23 cellular contexts compared by ENCODE assay signal in the genomic region with DNA sequence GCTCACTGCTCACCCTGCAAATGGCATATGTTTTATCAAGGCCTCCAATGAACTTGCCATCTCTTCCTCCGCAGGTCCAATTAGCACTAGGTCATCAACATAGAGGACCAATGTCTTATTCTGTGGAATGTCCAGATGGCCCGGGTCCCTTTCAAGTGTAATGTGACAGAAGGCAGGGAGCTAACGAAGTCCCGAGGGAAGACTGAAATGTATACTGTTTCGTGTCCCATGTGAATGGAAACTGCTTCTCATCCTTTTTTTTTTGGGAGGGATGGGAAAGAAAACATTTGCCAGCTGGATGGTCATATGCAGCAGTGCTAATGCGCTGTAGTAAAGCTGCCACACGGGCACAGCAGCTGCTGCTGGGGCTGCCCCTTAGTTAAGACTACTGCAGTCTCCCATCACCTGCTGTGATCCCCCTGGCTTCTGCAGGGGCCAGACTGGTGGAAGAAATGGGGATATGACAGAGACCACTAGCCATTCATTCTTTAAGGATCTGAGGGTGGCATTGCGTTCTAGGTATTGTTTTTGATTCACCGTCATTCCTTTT.
A peak's percentile ranks its signal among the peaks of the same experiment; 100 is the strongest.
DNase-seq lines count a peak whose midpoint lies in the region; ATAC-seq and TF ChIP-seq lines count a peak whose summit lies in the region.
"Had no signal": no experiment of that assay in that cellular context is flagged by ENCODE, and none has a peak within 500 bp of the region (broad histone marks: within the 10 kb centered on the region; RNA-seq: fewer than 3 reads in every experiment).

No MANE protein-coding gene starts in this region.

- no peak for ATAC-seq in activated CD8-positive, alpha-beta T cell treated with anti-CD3 and anti-CD28 coated beads, Interleukin-2, amount 10 ng/mL, durations not matched to agents 7 days and 5 days
- ATAC-seq: GM12878 had no signal

- no peaks in the 10 kb centered on the region for H3K27me3 ChIP-seq in left ventricle myocardium inferior (ENCODE audit: low read depth)
- no peaks in the 10 kb centered on the region for H3K27me3 ChIP-seq in transverse colon
- H3K27me3 ChIP-seq: Peyer's patch had no signal

- H3K4me3 ChIP-seq in left ventricle myocardium inferior (no peak overlapping the region), transverse colon (no peak overlapping the region)
- H3K4me3 ChIP-seq: GM12878, HAP-1, Peyer's patch had no signal

- POLR2A ChIA-PET in activated CD8-positive, alpha-beta T cell treated with anti-CD3 and anti-CD28 coated beads, Interleukin-2, amount 10 ng/mL, durations not matched to agents 7 days and 5 days (lab: Charles Lee), result no interaction called here

- peak overlapping the region; percentile 14 for H3K4me3 Mint-ChIP-seq in glutamatergic neuron (ENCODE audit: unreplicated experiment)
- no peak overlapping the region for H3K4me3 Mint-ChIP-seq in activated CD8-positive, alpha-beta T cell treated with anti-CD3 and anti-CD28 coated beads, Interleukin-2, amount 10 ng/mL, durations not matched to agents 7 days and 5 days
- H3K4me3 Mint-ChIP-seq: IgD-negative memory B cell had no signal

- peak overlapping the region; percentile 96 for H3K27ac Mint-ChIP-seq in glutamatergic neuron (ENCODE audit: unreplicated experiment)
- H3K27ac Mint-ChIP-seq in activated CD8-positive, alpha-beta T cell treated with anti-CD3 and anti-CD28 coated beads, Interleukin-2, amount 10 ng/mL, durations not matched to agents 7 days and 5 days, result no peak overlapping the region

- no peak overlapping the region for H3K27ac ChIP-seq in left ventricle myocardium inferior (replicated peaks)
- H3K27ac ChIP-seq in transverse colon, result no peak overlapping the region
- H3K27ac ChIP-seq: 22Rv1, C4-2B, Peyer's patch had no signal

- TF ChIP-seq EP300 in transverse colon (IDR thresholded peaks at IDR 0.05; ENCODE audit: low read depth), result no peak

- no peak for TF ChIP-seq POLR2A in transverse colon (IDR thresholded peaks at IDR 0.05)

- H3K36me3 Mint-ChIP-seq in glutamatergic neuron (ENCODE audit: unreplicated experiment), result no peaks in the 10 kb centered on the region
- H3K36me3 Mint-ChIP-seq in activated CD8-positive, alpha-beta T cell treated with anti-CD3 and anti-CD28 coated beads, Interleukin-2, amount 10 ng/mL, durations not matched to agents 7 days and 5 days (ENCODE audit: low read depth), result no peaks in the 10 kb centered on the region
- H3K36me3 Mint-ChIP-seq: IgD-negative memory B cell had no signal

- TF ChIP-seq CTCF in glutamatergic neuron (IDR thresholded peaks at IDR 0.05; ENCODE audit: partially characterized antibody, unreplicated experiment) (no peak), left ventricle myocardium inferior (IDR thresholded peaks at IDR 0.05; ENCODE audit: borderline replicate concordance) (no peak), transverse colon (IDR thresholded peaks at IDR 0.05) (no peak)

- peaks cover 18% of the 10 kb centered on the region for H3K27me3 Mint-ChIP-seq in glutamatergic neuron (ENCODE audit: unreplicated experiment)
- no peaks in the 10 kb centered on the region for H3K27me3 Mint-ChIP-seq in activated CD8-positive, alpha-beta T cell treated with anti-CD3 and anti-CD28 coated beads, Interleukin-2, amount 10 ng/mL, durations not matched to agents 7 days and 5 days (ENCODE audit: low read depth)
- H3K27me3 Mint-ChIP-seq: IgD-negative memory B cell had no signal

- no peaks in the 10 kb centered on the region for H3K9me3 ChIP-seq in left ventricle myocardium inferior (replicated peaks)
- no peaks in the 10 kb centered on the region for H3K9me3 ChIP-seq in transverse colon
- H3K9me3 ChIP-seq: Peyer's patch had no signal

- H3K36me3 ChIP-seq in left ventricle myocardium inferior (no peaks in the 10 kb centered on the region), transverse colon (no peaks in the 10 kb centered on the region)
- H3K36me3 ChIP-seq: HAP-1, Peyer's patch had no signal

- in situ Hi-C loops in transverse colon (cut with MboI; ENCODE audit: low pct_ligation_motif_present in 1 of 4, low pct_unique_long_range_greater_than_20kb in 1 of 4, low sequenced_read_pairs in 3 of 4), result no loop called here

- DNase-seq in NCI-H1092 treated with DMSO at 0.1 percent for 48 hours (lab: John Stamatoyannopoulos, UW), result peak; percentile 20
- no peak for DNase-seq in NCI-H1092 (lab: John Stamatoyannopoulos, UW)
- DNase-seq in NCI-H69 (lab: John Stamatoyannopoulos, UW), result peak; percentile 76
- DNase-seq in glutamatergic neuron, result peak; percentile 69
- DNase-seq in left ventricle myocardium inferior, result no peak
- no peak for DNase-seq in DMS153 (lab: John Stamatoyannopoulos, UW)
- no peak for DNase-seq in activated CD8-positive, alpha-beta T cell treated with anti-CD3 and anti-CD28 coated beads, Interleukin-2, amount 10 ng/mL, durations not matched to agents 7 days and 5 days
- DNase-seq in transverse colon, result no peak
- DNase-seq: AML-193; GF-D8; Karpas-422; NCI-H1436 treated with DMSO at 0.1 percent for 48 hours; NCI-H2081; NCI-H226; NCI-H526 treated with DMSO at 0.1 percent for 48 hours; NK-92 treated with Interleukin-12 subunit alpha and Interleukin-12 subunit beta, amount 100 ng/mL, for 24 hours; Peyer's patch; SW 1271 had no signal

- H3K4me1 Mint-ChIP-seq in glutamatergic neuron (ENCODE audit: low read depth, unreplicated experiment), result peaks cover 48% of the 10 kb centered on the region
- no peaks in the 10 kb centered on the region for H3K4me1 Mint-ChIP-seq in activated CD8-positive, alpha-beta T cell treated with anti-CD3 and anti-CD28 coated beads, Interleukin-2, amount 10 ng/mL, durations not matched to agents 7 days and 5 days (ENCODE audit: low read depth)

- intact Hi-C loops in left ventricle myocardium inferior (cut with micrococcal nuclease) (no loop called here), transverse colon (cut with DNase I; ENCODE audit: low total_unique reads) (no loop called here)

- H3K4me1 ChIP-seq in left ventricle myocardium inferior, result no peaks in the 10 kb centered on the region
- H3K4me1 ChIP-seq in transverse colon, result no peaks in the 10 kb centered on the region
- H3K4me1 ChIP-seq: HAP-1, Peyer's patch had no signal

- WGBS in transverse colon (ENCODE audit: low coverage in 1 of 2), 2 donors, result 75 to 85% methylated on average over 8 to 9 of the region's 9 CpGs

- CTCF ChIA-PET in activated CD8-positive, alpha-beta T cell treated with anti-CD3 and anti-CD28 coated beads, Interleukin-2, amount 10 ng/mL, durations not matched to agents 7 days and 5 days (lab: Charles Lee), result no interaction called here

- peaks cover 42% of the 10 kb centered on the region for H3K9me3 Mint-ChIP-seq in glutamatergic neuron (ENCODE audit: unreplicated experiment)
- H3K9me3 Mint-ChIP-seq in activated CD8-positive, alpha-beta T cell treated with anti-CD3 and anti-CD28 coated beads, Interleukin-2, amount 10 ng/mL, durations not matched to agents 7 days and 5 days (ENCODE audit: insufficient read depth), result no peaks in the 10 kb centered on the region

Comparison
In these comparisons a context has a peak if more than half of its experiments do, and no peak if none do; other contexts are left out.
1. DNase-seq: peak in NCI-H1092 treated with DMSO at 0.1 percent for 48 hours (single experiment), NCI-H69 (single experiment) and glutamatergic neuron (single experiment); none in NCI-H1092 (single experiment), left ventricle myocardium inferior (single experiment), DMS153 (single experiment), activated CD8-positive, alpha-beta T cell treated with anti-CD3 and anti-CD28 coated beads, Interleukin-2, amount 10 ng/mL, durations not matched to agents 7 days and 5 days (single experiment) and transverse colon (single experiment).